In genomic region chr1:236860674-236861073, GRCh38 we compare ENCODE assay signal across 23 cellular contexts.
"Had no signal": no experiment of that assay in that cellular context is flagged by ENCODE, and none has a peak within 500 bp of the region (broad histone marks: within the 10 kb centered on the region; RNA-seq: fewer than 3 reads in every experiment).

No MANE protein-coding gene starts in this region.

- H3K27ac ChIP-seq: HL-60, KMS-11, SJSA1, SK-N-MC had no signal

- H3K4me3 ChIP-seq: SJSA1, SK-N-MC had no signal

- H3K9me3 ChIP-seq: SJSA1 had no signal

- H3K4me2 ChIP-seq: KMS-11 had no signal

- DNase-seq: Kasumi-1, MM.1S, NCI-H1092 treated with DMSO at 0.1 percent for 48 hours, NCI-H1436, NCI-H187, NCI-H2029, NCI-H2081 treated with DMSO at 0.1 percent for 48 hours, NCI-H2171, NCI-H226, NCI-H446, NCI-H510A, NCI-H524 treated with DMSO at 0.1 percent for 48 hours, NCI-H69, NCI-H774, Right ventricle myocardium superior, RPMI8226, SIG-M5 had no signal

- FAIRE-seq: HTR-8/SVneo, RCC 7860 had no signal

- H3K27me3 ChIP-seq: SJSA1 had no signal

- H3K9ac ChIP-seq: KMS-11 had no signal
